28 cellular contexts compared by ENCODE assay signal in the genomic region with DNA sequence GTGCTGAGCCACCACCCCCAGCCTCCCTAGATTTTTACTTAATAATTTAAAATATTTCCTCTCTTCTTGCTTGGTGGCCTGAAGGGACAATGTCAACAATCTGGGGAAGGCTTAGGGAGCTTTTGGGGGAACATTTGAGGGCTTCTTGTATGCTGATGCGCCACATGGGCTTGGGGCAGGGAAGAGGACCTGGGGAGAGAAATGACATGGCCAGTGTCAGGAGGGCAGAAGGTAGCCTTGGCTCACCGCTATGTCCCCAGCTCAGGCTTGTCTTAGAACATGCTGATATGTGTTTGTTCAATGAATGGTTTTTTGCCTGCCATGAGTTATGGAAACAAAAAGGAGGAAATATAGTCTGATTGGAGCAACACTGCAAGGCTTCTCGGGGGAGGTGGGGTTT. TPM values are rescaled to one million over a fixed set of nuclear protein-coding genes. Genes with fewer than 3 reads are reported as not detected.
DNase-seq lines count a peak whose midpoint lies in the region; ATAC-seq and TF ChIP-seq lines count a peak whose summit lies in the region.
"Had no signal": no experiment of that assay in that cellular context is flagged by ENCODE, and none has a peak within 500 bp of the region (broad histone marks: within the 10 kb centered on the region; RNA-seq: fewer than 3 reads in every experiment).

No MANE protein-coding gene starts in this region.

- H3K4me1 Mint-ChIP-seq in Caco-2 (ENCODE audit: low read depth, unreplicated experiment) (no peaks in the 10 kb centered on the region), IgD-negative memory B cell (peaks cover 0 to 7% (median 4%) of the 10 kb centered on the region in 3 donors)
- H3K4me1 Mint-ChIP-seq: central memory CD8-positive, alpha-beta T cell had no signal

- no TSS peak for BruUV-seq in Caco-2 (replicated peaks; lab: Mats Ljungman, UMichigan)

- DNase-seq in Caco-2 (peak in 1 of 2 experiments; percentile 21), dorsolateral prefrontal cortex (peak in 7 of 10 donors; percentile 1 to 21 (median 10)), mucosa of gallbladder (ENCODE audit: low spot score) (peak; percentile 5), UCSD-AML1 (lab: John Stamatoyannopoulos, UW; ENCODE audit: unreplicated experiment) (no peak), uterus (no peak), A172 (ENCODE audit: low spot score) (no peak)
- DNase-seq: activated CD4-positive, CD25-positive, alpha-beta regulatory T cell treated with anti-CD3 and anti-CD28 coated beads, Interleukin-2, amount 50 U/mL, for 72 hours; activated CD8-positive, alpha-beta T cell treated with anti-CD3 and anti-CD28 coated beads for 36 hours; activated T-cell treated with anti-CD3 and anti-CD28 coated beads, Interleukin-2, amount 50 U/mL, for 4 hours; GOT3; NCI-H1092 treated with DMSO at 0.1 percent for 48 hours; NCI-H187; NCI-H2171 treated with DMSO at 0.1 percent for 48 hours; NCI-H524 treated with DMSO at 0.1 percent for 48 hours; right cardiac atrium; stimulated activated CD4-positive, alpha-beta T cell treated with anti-CD3 and anti-CD28 coated beads, Interleukin-2, amount 100 ng/mL, for 48 hours had no signal

- H3K4me3 Mint-ChIP-seq in Caco-2 (ENCODE audit: unreplicated experiment) (no peak overlapping the region), IgD-negative memory B cell (no peak overlapping the region)
- H3K4me3 Mint-ChIP-seq: activated CD8-positive, alpha-beta T cell treated with anti-CD3 and anti-CD28 coated beads for 36 hours; activated T-cell treated with anti-CD3 and anti-CD28 coated beads, Interleukin-2, amount 50 U/mL, for 4 hours; central memory CD8-positive, alpha-beta T cell had no signal

- H3K36me3 Mint-ChIP-seq in Caco-2 (ENCODE audit: insufficient read depth, unreplicated experiment) (peaks cover 81% of the 10 kb centered on the region), IgD-negative memory B cell (peaks cover 4% of the 10 kb centered on the region)

- H3K4me1 ChIP-seq in Caco-2: 0 out of 2 replicates have a peak, but pooled peaks cover 5% of the 10 kb centered on the region
- no peaks in the 10 kb centered on the region for H3K4me1 ChIP-seq in uterus
- H3K4me1 ChIP-seq: SJSA1 had no signal

- CTCF ChIA-PET in Caco-2 (lab: Charles Lee): interaction anchor here (1.1 kb wide), 1 partner anchor 127 kb away, joined by 3 read pairs; no protein-coding TSS in a partner anchor

- H3K9me3 Mint-ChIP-seq in Caco-2 (ENCODE audit: unreplicated experiment): no peaks in the 10 kb centered on the region
- no peaks in the 10 kb centered on the region for H3K9me3 Mint-ChIP-seq in IgD-negative memory B cell
- H3K9me3 Mint-ChIP-seq: activated CD8-positive, alpha-beta T cell treated with anti-CD3 and anti-CD28 coated beads for 36 hours; activated T-cell treated with anti-CD3 and anti-CD28 coated beads, Interleukin-2, amount 50 U/mL, for 4 hours; central memory CD8-positive, alpha-beta T cell; nephron had no signal

- POLR2A ChIA-PET in Caco-2 (lab: Charles Lee): no interaction called here

- no peak overlapping the region for H3K27ac ChIP-seq in dorsolateral prefrontal cortex
- no peak overlapping the region for H3K27ac ChIP-seq in uterus
- H3K27ac ChIP-seq: C4-2B, lower lobe of right lung, ovary, SJSA1, upper lobe of left lung had no signal

- ATAC-seq in GM21529 (IDR thresholded peaks at IDR 0.05; ENCODE audit: unreplicated experiment): no peak
- ATAC-seq: activated CD8-positive, alpha-beta T cell treated with anti-CD3 and anti-CD28 coated beads for 36 hours; activated T-cell treated with anti-CD3 and anti-CD28 coated beads, Interleukin-2, amount 50 U/mL, for 4 hours; lower lobe of right lung; mucosa of descending colon; right cardiac atrium had no signal

- H3K9me3 ChIP-seq in Caco-2: no peaks in the 10 kb centered on the region
- no peaks in the 10 kb centered on the region for H3K9me3 ChIP-seq in uterus
- H3K9me3 ChIP-seq: lower lobe of right lung, mucosa of descending colon, ovary, SJSA1, upper lobe of left lung had no signal

- no peaks in the 10 kb centered on the region for H3K27me3 Mint-ChIP-seq in Caco-2 (ENCODE audit: insufficient read depth, unreplicated experiment)
- no peaks in the 10 kb centered on the region for H3K27me3 Mint-ChIP-seq in IgD-negative memory B cell

- H3K4me3 ChIP-seq in Caco-2 (ENCODE audit: low read depth, low read length) (no peak overlapping the region), dorsolateral prefrontal cortex (no peak overlapping the region), uterus (no peak overlapping the region)
- H3K4me3 ChIP-seq: lower lobe of right lung, mucosa of descending colon, ovary, SJSA1, upper lobe of left lung had no signal

- intact Hi-C loops in Caco-2 (cut with micrococcal nuclease; ENCODE audit: unreplicated experiment) (loop anchor here (10.0 kb wide), 1 partner anchor 654 kb away; no protein-coding TSS in a partner anchor), dorsolateral prefrontal cortex (cut with DNase I) (loop anchor here (5.0 to 10.0 kb wide), 8 partner anchors 101 to 704 kb away; a partner anchor contains a TSS), uterus (cut with DNase I; ENCODE audit: low total_unique reads) (no loop called here)

- no peaks in the 10 kb centered on the region for H3K27me3 ChIP-seq in Caco-2 (replicated peaks; ENCODE audit: control insufficient read depth, insufficient read depth, low read length)
- no peaks in the 10 kb centered on the region for H3K27me3 ChIP-seq in dorsolateral prefrontal cortex
- no peaks in the 10 kb centered on the region for H3K27me3 ChIP-seq in uterus
- H3K27me3 ChIP-seq: ovary, SJSA1, upper lobe of left lung had no signal

- H3K27ac Mint-ChIP-seq in Caco-2 (ENCODE audit: unreplicated experiment): peak overlapping the region; percentile 20
- H3K27ac Mint-ChIP-seq in IgD-negative memory B cell: peak overlapping the region in 2 of 3 donors; percentile 6 to 32
- H3K27ac Mint-ChIP-seq: activated CD8-positive, alpha-beta T cell treated with anti-CD3 and anti-CD28 coated beads for 36 hours; nephron had no signal

- TF ChIP-seq CTCF in Caco-2 (IDR thresholded peaks at IDR 0.05; ENCODE audit: insufficient read depth in 1 of 2, low read depth in 1 of 2, low read length in 1 of 2, severe bottlenecking in 1 of 2, unreplicated experiment in 1 of 2) (no peak), dorsolateral prefrontal cortex (IDR thresholded peaks at IDR 0.05 in 54 of 56, conservative IDR thresholded peaks at IDR 0.05 in 2 of 56; ENCODE audit: low read depth in 1 of 56, partially characterized antibody in 56 of 56) (no peak), uterus (IDR thresholded peaks at IDR 0.05) (no peak)

- no peak for TF ChIP-seq POLR2A in uterus (IDR thresholded peaks at IDR 0.05)

- H3K36me3 ChIP-seq in Caco-2 (ENCODE audit: control insufficient read depth, insufficient read depth, low read length): no peaks in the 10 kb centered on the region
- H3K36me3 ChIP-seq in uterus: no peaks in the 10 kb centered on the region
- H3K36me3 ChIP-seq: ovary, SJSA1 had no signal

RNA-seq across cellular contexts. Expression of a gene that starts 51.6 kb away (rescaled TPM):
- total RNA-seq in Caco-2 (2022) (298 and 304 TPM in 2 replicates), dorsolateral prefrontal cortex (1 to 10 TPM in 104 of 120 experiments, under 1 TPM in 16; 0.36 to 8.6 (median 1.7) TPM), mucosa of gallbladder (193 TPM), uterus (10 to 100 TPM in 1 of 4 donors, 1 to 10 TPM in 2, under 1 TPM in 1; 0.88 to 15.6 (median 2.8) TPM)
- polyA plus RNA-seq in IgD-negative memory B cell: 94.1 TPM
- total RNA-seq in A172 (2014; rRNA removed; shearing (Covaris generic)): 0.10 TPM in 1 of 2 replicates, not detected in the other
- total RNA-seq: activated CD8-positive, alpha-beta T cell treated with anti-CD3 and anti-CD28 coated beads for 36 hours; Daoy; SJSA1 had no signal
- polyA plus RNA-seq: fibroblast of lung had no signal

Comparison
In these comparisons a context has a peak if more than half of its experiments do, and no peak if none do; other contexts are left out.
1. DNase-seq: peak in dorsolateral prefrontal cortex (7 of 10) and mucosa of gallbladder (single experiment); none in UCSD-AML1 (single experiment), uterus (0 of 2) and A172 (single experiment).
2. RNA of a gene that starts 51.6 kb away (total RNA-seq): 298 to 304 TPM in Caco-2 and 193 TPM in mucosa of gallbladder (single experiment); 0.88 to 15.6 TPM in uterus, 0.36 to 8.6 TPM in dorsolateral prefrontal cortex and 0.10 TPM in A172; every median in the first group is over 10 times any median in the second.